In genomic region chr1:165845992-165846748, GRCh38 we compare ENCODE assay signal across 1 cellular context.
A peak's percentile ranks its signal among the peaks of the same experiment; 100 is the strongest.
TF ChIP-seq lines count a peak whose summit lies in the region.

No MANE protein-coding gene starts in this region.

TF ChIP-seq in K562, 482 proteins besides CTCF, POLR2A, EP300 and RAD21 (continued from another document and continues in another):
- TF ChIP-seq ZNF175 (CRISPR knock-in tag; IDR thresholded peaks at IDR 0.05; ENCODE audit: low read depth) (no peak), JUND (IDR thresholded peaks at IDR 0.05; ENCODE audit: borderline replicate concordance, low read depth, low read length) (0 out of 2 replicates have a peak, but pooled peaks have one; percentile 30), JUND (tag; IDR thresholded peaks at IDR 0.05; ENCODE audit: borderline replicate concordance, low read depth, low read length) (no peak), DPF2 (IDR thresholded peaks at IDR 0.05) (peak; percentile 47; the same call in 1 of the 2 replicates), TAF9B (IDR thresholded peaks at IDR 0.05; ENCODE audit: partially characterized antibody) (no peak), MEIS2 (IDR thresholded peaks at IDR 0.05; ENCODE audit: partially characterized antibody) (peak; percentile 58), CBFA2T2 (conservative IDR thresholded peaks at IDR 0.05) (peak; percentile 88), CXXC5 (CRISPR knock-in tag; IDR thresholded peaks at IDR 0.05) (peak; percentile 26), EP400 (IDR thresholded peaks at IDR 0.05) (no peak), RBFOX2 (IDR thresholded peaks at IDR 0.05; ENCODE audit: low read depth, low read length) (no peak), DACH1 (IDR thresholded peaks at IDR 0.05; ENCODE audit: partially characterized antibody) (no peak), TAL1 (IDR thresholded peaks at IDR 0.05) (peak; percentile 86), RBBP5 (IDR thresholded peaks at IDR 0.05; ENCODE audit: borderline replicate concordance, insufficient read depth, low read length, poor library complexity, severe bottlenecking) (no peak), ARID1B (IDR thresholded peaks at IDR 0.05) (peak; percentile 88), GTF2E2 (tag; IDR thresholded peaks at IDR 0.05) (no peak), NCOR1 (IDR thresholded peaks at IDR 0.05) (peak; percentile 86), KLF16 (IDR thresholded peaks at IDR 0.05) (0 out of 2 replicates have a peak, but pooled peaks have one; percentile 34), ZNF282 (CRISPR knock-in tag; IDR thresholded peaks at IDR 0.05) (no peak), THRAP3 (IDR thresholded peaks at IDR 0.05; ENCODE audit: borderline replicate concordance) (no peak), SMARCC2 (IDR thresholded peaks at IDR 0.05; ENCODE audit: low read depth) (0 out of 2 replicates have a peak, but pooled peaks have one; percentile 21), SP1 (CRISPR knock-in tag; IDR thresholded peaks at IDR 0.05) (no peak), SIN3B (IDR thresholded peaks at IDR 0.05; ENCODE audit: low read depth) (no peak), MCM7 (IDR thresholded peaks at IDR 0.05) (no peak), ZNF507 (tag; conservative IDR thresholded peaks at IDR 0.05) (no peak), RCOR1 (IDR thresholded peaks at IDR 0.05; ENCODE audit: borderline replicate concordance in 1 of 2, low read depth in 2 of 2, low read length in 2 of 2) (peak in 1 of 2 experiments; percentile 33; a peak in 1 of 4 replicates), SOX6 (IDR thresholded peaks at IDR 0.05) (peak; percentile 93), TRIM24 (IDR thresholded peaks at IDR 0.05) (peak; percentile 31 to 70; a peak in 3 of 4 replicates), TFAM (CRISPR knock-in tag; conservative IDR thresholded peaks at IDR 0.05) (no peak), TEAD4 (IDR thresholded peaks at IDR 0.05; ENCODE audit: low read length) (peak; percentile 86), TEAD4 (CRISPR knock-in tag; IDR thresholded peaks at IDR 0.05; ENCODE audit: borderline replicate concordance) (no peak), ZFP36 (IDR thresholded peaks at IDR 0.05; ENCODE audit: low read depth, low read length, partially characterized antibody) (no peak), YY1 (IDR thresholded peaks at IDR 0.05; ENCODE audit: borderline replicate concordance in 1 of 3, control insufficient read depth in 1 of 3, extremely low read depth in 1 of 3, insufficient read depth in 3 of 3, insufficient read length in 1 of 3, insufficient replicate concordance in 2 of 3, low read depth in 1 of 3, low read length in 2 of 3) (no peak), HMBOX1 (IDR thresholded peaks at IDR 0.05) (0 out of 2 replicates have a peak, but pooled peaks have one; percentile 26), POLR2AphosphoS5 (IDR thresholded peaks at IDR 0.05; ENCODE audit: control insufficient read depth, insufficient read depth, low read depth, low read length) (0 out of 2 replicates have a peak, but pooled peaks have one; percentile 42), LEF1 (IDR thresholded peaks at IDR 0.05) (no peak), TAF15 (IDR thresholded peaks at IDR 0.05; ENCODE audit: low read depth, low read length) (no peak), ADNP (tag; IDR thresholded peaks at IDR 0.05) (0 out of 2 replicates have a peak, but pooled peaks have one; percentile 1), MTA2 (IDR thresholded peaks at IDR 0.05; ENCODE audit: low read depth) (peak; percentile 78), E2F8 (IDR thresholded peaks at IDR 0.05; ENCODE audit: low read depth, partially characterized antibody) (no peak), ZNF717 (CRISPR knock-in tag; IDR thresholded peaks at IDR 0.05) (no peak), SMARCA4 (IDR thresholded peaks at IDR 0.05) (peak; percentile 57; the same call in 1 of the 2 replicates), FOXM1 (IDR thresholded peaks at IDR 0.05; ENCODE audit: low read depth) (peak; percentile 61), FOXM1 (CRISPR knock-in tag; IDR thresholded peaks at IDR 0.05; ENCODE audit: low read depth) (no peak), PRMT5 (CRISPR knock-in tag; IDR thresholded peaks at IDR 0.05) (no peak), TCF3 (CRISPR knock-in tag; IDR thresholded peaks at IDR 0.05) (peak; percentile 82), GABPB1 (CRISPR knock-in tag; IDR thresholded peaks at IDR 0.05) (no peak), PML (IDR thresholded peaks at IDR 0.05; ENCODE audit: low read length) (peak; percentile 45; the same call in 1 of the 2 replicates), PHF20 (IDR thresholded peaks at IDR 0.05; ENCODE audit: partially characterized antibody) (no peak), TSC22D4 (tag; IDR thresholded peaks at IDR 0.05) (no peak), FOXJ2 (tag; IDR thresholded peaks at IDR 0.05) (no peak), CCNT2 (IDR thresholded peaks at IDR 0.05; ENCODE audit: borderline replicate concordance, extremely low read depth, insufficient read length, low read depth, low read length) (peak; percentile 29), MECOM (CRISPR knock-in tag; IDR thresholded peaks at IDR 0.05) (0 out of 2 replicates have a peak, but pooled peaks have one; percentile 39), FOS (IDR thresholded peaks at IDR 0.05; ENCODE audit: extremely low read depth, insufficient read length) (no peak), CBFA2T3 (IDR thresholded peaks at IDR 0.05) (peak; percentile 93), L3MBTL2 (IDR thresholded peaks at IDR 0.05) (no peak), ZNF232 (CRISPR knock-in tag; IDR thresholded peaks at IDR 0.05) (no peak), WHSC1 (IDR thresholded peaks at IDR 0.05; ENCODE audit: low read length) (no peak), OTX1 (CRISPR knock-in tag; IDR thresholded peaks at IDR 0.05) (no peak), ATF1 (CRISPR knock-in tag; IDR thresholded peaks at IDR 0.05) (no peak), ATF1 (tag; IDR thresholded peaks at IDR 0.05) (no peak), C11orf30 (IDR thresholded peaks at IDR 0.05; ENCODE audit: low read depth) (no peak), SMARCE1 (IDR thresholded peaks at IDR 0.05) (peak; percentile 71; the same call in 1 of the 2 replicates), NFYB (IDR thresholded peaks at IDR 0.05; ENCODE audit: extremely low read depth, insufficient read length) (no peak), ZNF140 (CRISPR knock-in tag; IDR thresholded peaks at IDR 0.05) (no peak), RHOXF2B (CRISPR knock-in tag; conservative IDR thresholded peaks at IDR 0.05) (no peak), GATAD2B (IDR thresholded peaks at IDR 0.05; ENCODE audit: borderline replicate concordance) (0 out of 2 replicates have a peak, but pooled peaks have one; percentile 46), ZNF511 (CRISPR knock-in tag; IDR thresholded peaks at IDR 0.05) (no peak), HDAC3 (IDR thresholded peaks at IDR 0.05; ENCODE audit: borderline replicate concordance, partially characterized antibody) (peak; percentile 72), SMAD4 (CRISPR knock-in tag; conservative IDR thresholded peaks at IDR 0.05) (peak; percentile 46), SRF (CRISPR knock-in tag; IDR thresholded peaks at IDR 0.05) (no peak), SNIP1 (IDR thresholded peaks at IDR 0.05; ENCODE audit: low read depth) (no peak), MCM5 (IDR thresholded peaks at IDR 0.05; ENCODE audit: low read depth) (no peak)
- TF ChIP-seq, protein P1, sequence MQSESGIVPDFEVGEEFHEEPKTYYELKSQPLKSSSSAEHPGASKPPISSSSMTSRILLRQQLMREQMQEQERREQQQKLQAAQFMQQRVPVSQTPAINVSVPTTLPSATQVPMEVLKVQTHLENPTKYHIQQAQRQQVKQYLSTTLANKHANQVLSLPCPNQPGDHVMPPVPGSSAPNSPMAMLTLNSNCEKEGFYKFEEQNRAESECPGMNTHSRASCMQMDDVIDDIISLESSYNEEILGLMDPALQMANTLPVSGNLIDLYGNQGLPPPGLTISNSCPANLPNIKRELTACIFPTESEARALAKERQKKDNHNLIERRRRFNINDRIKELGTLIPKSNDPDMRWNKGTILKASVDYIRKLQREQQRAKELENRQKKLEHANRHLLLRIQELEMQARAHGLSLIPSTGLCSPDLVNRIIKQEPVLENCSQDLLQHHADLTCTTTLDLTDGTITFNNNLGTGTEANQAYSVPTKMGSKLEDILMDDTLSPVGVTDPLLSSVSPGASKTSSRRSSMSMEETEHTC (IDR thresholded peaks at IDR 0.05) = no peak
- TF ChIP-seq, protein P2, sequence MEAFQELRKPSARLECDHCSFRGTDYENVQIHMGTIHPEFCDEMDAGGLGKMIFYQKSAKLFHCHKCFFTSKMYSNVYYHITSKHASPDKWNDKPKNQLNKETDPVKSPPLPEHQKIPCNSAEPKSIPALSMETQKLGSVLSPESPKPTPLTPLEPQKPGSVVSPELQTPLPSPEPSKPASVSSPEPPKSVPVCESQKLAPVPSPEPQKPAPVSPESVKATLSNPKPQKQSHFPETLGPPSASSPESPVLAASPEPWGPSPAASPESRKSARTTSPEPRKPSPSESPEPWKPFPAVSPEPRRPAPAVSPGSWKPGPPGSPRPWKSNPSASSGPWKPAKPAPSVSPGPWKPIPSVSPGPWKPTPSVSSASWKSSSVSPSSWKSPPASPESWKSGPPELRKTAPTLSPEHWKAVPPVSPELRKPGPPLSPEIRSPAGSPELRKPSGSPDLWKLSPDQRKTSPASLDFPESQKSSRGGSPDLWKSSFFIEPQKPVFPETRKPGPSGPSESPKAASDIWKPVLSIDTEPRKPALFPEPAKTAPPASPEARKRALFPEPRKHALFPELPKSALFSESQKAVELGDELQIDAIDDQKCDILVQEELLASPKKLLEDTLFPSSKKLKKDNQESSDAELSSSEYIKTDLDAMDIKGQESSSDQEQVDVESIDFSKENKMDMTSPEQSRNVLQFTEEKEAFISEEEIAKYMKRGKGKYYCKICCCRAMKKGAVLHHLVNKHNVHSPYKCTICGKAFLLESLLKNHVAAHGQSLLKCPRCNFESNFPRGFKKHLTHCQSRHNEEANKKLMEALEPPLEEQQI (IDR thresholded peaks at IDR 0.05) = peak; percentile 48; the same call in 1 of the 2 replicates
- TF ChIP-seq, protein P3, sequence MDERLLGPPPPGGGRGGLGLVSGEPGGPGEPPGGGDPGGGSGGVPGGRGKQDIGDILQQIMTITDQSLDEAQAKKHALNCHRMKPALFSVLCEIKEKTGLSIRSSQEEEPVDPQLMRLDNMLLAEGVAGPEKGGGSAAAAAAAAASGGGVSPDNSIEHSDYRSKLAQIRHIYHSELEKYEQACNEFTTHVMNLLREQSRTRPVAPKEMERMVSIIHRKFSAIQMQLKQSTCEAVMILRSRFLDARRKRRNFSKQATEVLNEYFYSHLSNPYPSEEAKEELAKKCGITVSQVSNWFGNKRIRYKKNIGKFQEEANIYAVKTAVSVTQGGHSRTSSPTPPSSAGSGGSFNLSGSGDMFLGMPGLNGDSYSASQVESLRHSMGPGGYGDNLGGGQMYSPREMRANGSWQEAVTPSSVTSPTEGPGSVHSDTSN (CRISPR knock-in tag; IDR thresholded peaks at IDR 0.05; ENCODE audit: low read depth) = no peak
- TF ChIP-seq, protein P3 (tag; conservative IDR thresholded peaks at IDR 0.05; ENCODE audit: low read depth) = 0 out of 2 replicates have a peak, but pooled peaks have one; percentile 17
- TF ChIP-seq, protein P4, sequence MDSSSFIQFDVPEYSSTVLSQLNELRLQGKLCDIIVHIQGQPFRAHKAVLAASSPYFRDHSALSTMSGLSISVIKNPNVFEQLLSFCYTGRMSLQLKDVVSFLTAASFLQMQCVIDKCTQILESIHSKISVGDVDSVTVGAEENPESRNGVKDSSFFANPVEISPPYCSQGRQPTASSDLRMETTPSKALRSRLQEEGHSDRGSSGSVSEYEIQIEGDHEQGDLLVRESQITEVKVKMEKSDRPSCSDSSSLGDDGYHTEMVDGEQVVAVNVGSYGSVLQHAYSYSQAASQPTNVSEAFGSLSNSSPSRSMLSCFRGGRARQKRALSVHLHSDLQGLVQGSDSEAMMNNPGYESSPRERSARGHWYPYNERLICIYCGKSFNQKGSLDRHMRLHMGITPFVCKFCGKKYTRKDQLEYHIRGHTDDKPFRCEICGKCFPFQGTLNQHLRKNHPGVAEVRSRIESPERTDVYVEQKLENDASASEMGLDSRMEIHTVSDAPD (CRISPR knock-in tag; IDR thresholded peaks at IDR 0.05) = no peak
